ENCODE assay signal across 20 cellular contexts in the genomic region with DNA sequence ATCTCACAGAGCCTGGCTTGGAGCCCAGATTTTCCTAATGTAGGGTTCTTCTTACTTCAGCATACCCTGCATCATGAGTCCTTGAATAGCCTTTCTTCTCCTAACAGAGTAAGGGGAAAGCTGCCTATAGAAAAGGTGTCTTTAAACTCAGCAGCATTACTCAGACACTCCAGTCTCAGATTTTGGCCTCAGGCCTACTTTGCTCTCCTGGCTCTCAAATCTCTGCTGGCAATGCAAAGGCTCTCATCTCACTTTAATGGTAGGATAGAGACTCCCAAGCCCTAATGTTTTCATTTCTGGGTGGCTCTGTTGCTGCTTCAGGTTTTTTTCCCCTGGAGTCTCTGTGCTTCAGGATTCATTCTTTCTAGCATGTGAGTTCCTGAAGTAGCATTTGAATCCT.
DNase-seq lines count a peak whose midpoint lies in the region; ATAC-seq and TF ChIP-seq lines count a peak whose summit lies in the region.
"Had no signal": no experiment of that assay in that cellular context is flagged by ENCODE, and none has a peak within 500 bp of the region (broad histone marks: within the 10 kb centered on the region; RNA-seq: fewer than 3 reads in every experiment).

No MANE protein-coding gene starts in this region.

- peaks cover 0 to 57% of the 10 kb centered on the region in 2 donors for H3K27me3 ChIP-seq in tibial artery

- no peak for TF ChIP-seq CTCF in epithelial cell of esophagus (IDR thresholded peaks at IDR 0.05; ENCODE audit: insufficient read depth, low read depth, low read length, missing control alignments)
- TF ChIP-seq CTCF in tibial artery (IDR thresholded peaks at IDR 0.05), result no peak

- H3K4me1 ChIP-seq in tibial artery, result no peaks in the 10 kb centered on the region
- H3K4me1 ChIP-seq: A549 had no signal

- intact Hi-C loops in tibial artery (cut with DNase I; ENCODE audit: low total_unique reads), result no loop called here

- no peaks in the 10 kb centered on the region for H3K36me3 ChIP-seq in tibial artery

- H3K4me3 ChIP-seq in epithelial cell of esophagus (ENCODE audit: low read length) (no peak overlapping the region), tibial artery (no peak overlapping the region)
- H3K4me3 ChIP-seq: A549, K562 had no signal

- H3K27ac ChIP-seq in tibial artery, result no peak overlapping the region
- no peak overlapping the region for H3K27ac ChIP-seq in caudate nucleus (ENCODE audit: low read depth, low read length)
- H3K27ac ChIP-seq: A549, HL-60 had no signal

- no peak for ATAC-seq in HG02852 (IDR thresholded peaks at IDR 0.05; ENCODE audit: unreplicated experiment)
- ATAC-seq: A549, HepG2, K562 had no signal

- DNase-seq in DMS79 treated with DMSO at 0.1 percent for 48 hours (lab: John Stamatoyannopoulos, UW) (peak; percentile 100), NCI-H2029 (lab: John Stamatoyannopoulos, UW) (peak; percentile 20), NCI-H345 treated with DMSO at 0.1 percent for 48 hours (lab: John Stamatoyannopoulos, UW; ENCODE audit: unreplicated experiment) (peak; percentile 36), epithelial cell of esophagus (ENCODE audit: low read depth) (peak; percentile 8), tibial artery (no peak), caudate nucleus (lab: John Stamatoyannopoulos, UW) (no peak)
- DNase-seq: DND-41, H7, HFFc6, MM.1S, NCI-H1048, NCI-H1694, NCI-H510A, NCI-H748 treated with DMSO at 0.1 percent for 48 hours, Right ventricle myocardium superior had no signal

- no peaks in the 10 kb centered on the region for H3K9me3 ChIP-seq in tibial artery
- H3K9me3 ChIP-seq: A549 had no signal

Comparison
In these comparisons a context has a peak if more than half of its experiments do, and no peak if none do; other contexts are left out.
1. DNase-seq: peak in DMS79 treated with DMSO at 0.1 percent for 48 hours (single experiment), NCI-H2029 (single experiment), NCI-H345 treated with DMSO at 0.1 percent for 48 hours (single experiment) and epithelial cell of esophagus (single experiment); none in tibial artery (0 of 2) and caudate nucleus (0 of 61).